In the genomic region with DNA sequence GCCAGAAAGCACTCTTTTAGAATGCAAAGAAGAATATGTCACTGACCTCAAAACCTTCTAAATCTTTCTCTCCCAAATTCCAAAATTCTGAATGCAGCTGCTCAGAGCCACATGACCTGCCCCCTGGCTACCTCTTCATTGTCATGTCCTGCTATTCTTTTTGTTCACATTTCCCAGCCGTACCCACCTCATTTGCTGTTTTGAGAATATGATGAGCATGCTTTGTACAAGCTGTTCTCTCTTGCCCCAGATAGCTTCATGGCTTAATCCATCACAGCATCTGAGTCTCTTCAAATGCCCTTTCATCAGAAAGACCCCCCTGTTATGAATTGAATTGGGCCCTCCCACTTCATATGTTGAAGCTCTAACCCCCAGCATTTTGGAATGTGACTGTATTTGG, we compare ENCODE assay signal across 29 cellular contexts.
"Had no signal": no experiment of that assay in that cellular context is flagged by ENCODE, and none has a peak within 500 bp of the region (broad histone marks: within the 10 kb centered on the region; RNA-seq: fewer than 3 reads in every experiment).

No MANE protein-coding gene starts in this region.

- H3K27ac ChIP-seq: brain microvascular endothelial cell, coronary artery, dorsolateral prefrontal cortex, VCaP had no signal

- H3K4me3 Mint-ChIP-seq: activated B cell treated with CpG ODN at 0.5 μM for 24 hours; activated CD8-positive, alpha-beta T cell treated with anti-CD3 and anti-CD28 coated beads for 36 hours; activated naive CD8-positive, alpha-beta T cell; activated T-cell treated with anti-CD3 and anti-CD28 coated beads, Interleukin-2, amount 50 U/mL, for 4 hours; activated T-helper 17 cell treated with anti-CD3 and anti-CD28 coated beads, Interleukin-2, amount 50 U/mL, for 72 hours; central memory CD8-positive, alpha-beta T cell; dendritic cell treated with granulocyte-macrophage colony-stimulating factor and Interleukin-4, amounts not matched to agents 40 ng/mL and 50 ng/mL, for 4 days; endodermal cell; T-helper 17 cell; T-helper 2 cell treated with Interferon-gamma antibody and Interleukin-4, amounts not matched to agents 5 μg/mL and 100 μg/mL, for 36 hours had no signal

- H3K4me1 Mint-ChIP-seq: activated B cell treated with CpG ODN at 0.5 μM for 24 hours; activated T-helper 17 cell treated with anti-CD3 and anti-CD28 coated beads, Interleukin-2, amount 50 U/mL, for 72 hours; central memory CD8-positive, alpha-beta T cell; endodermal cell; T-helper 17 cell had no signal

- H3K27me3 Mint-ChIP-seq: activated CD8-positive, alpha-beta T cell treated with anti-CD3 and anti-CD28 coated beads for 36 hours; activated T-helper 17 cell treated with anti-CD3 and anti-CD28 coated beads, Interleukin-2, amount 50 U/mL, for 72 hours; dendritic cell treated with granulocyte-macrophage colony-stimulating factor and Interleukin-4, amounts not matched to agents 40 ng/mL and 50 ng/mL, for 4 days; T-helper 17 cell had no signal

- H3K36me3 Mint-ChIP-seq: activated naive CD8-positive, alpha-beta T cell had no signal

- DNase-seq: activated B cell treated with CpG ODN at 0.5 μM for 24 hours; activated CD4-positive, alpha-beta T cell treated with anti-CD3 and anti-CD28 coated beads for 48 hours; activated CD4-positive, alpha-beta T cell treated with anti-CD3 and anti-CD28 coated beads, Interleukin-2, amount 50 U/mL, for 1 hour; activated CD4-positive, alpha-beta T cell treated with anti-CD3 and anti-CD28 coated beads, Interleukin-2, amount 50 U/mL, for 48 hours; activated CD8-positive, alpha-beta memory T cell treated with anti-CD3 and anti-CD28 coated beads for 24 hours; activated CD8-positive, alpha-beta T cell treated with anti-CD3 and anti-CD28 coated beads for 36 hours; activated effector memory CD4-positive, alpha-beta T cell treated with Interleukin-2 at 50 U/mL for 16 hours; activated gamma-delta T cell treated with Interleukin-2 at 50 U/mL for 16 hours; activated naive CD4-positive, alpha-beta T cell treated with anti-CD3 and anti-CD28 coated beads, Interleukin-2, amount 50 U/mL, for 16 hours; activated naive CD4-positive, alpha-beta T cell treated with Interleukin-2 at 50 U/mL for 16 hours; activated T-cell treated with anti-CD3 and anti-CD28 coated beads, Interleukin-2, amount 50 U/mL, for 4 hours; amniotic stem cell; anterior cingulate cortex; brain microvascular endothelial cell; dorsolateral prefrontal cortex; effector memory CD4-positive, alpha-beta T cell; endodermal cell; foreskin fibroblast; T-helper 1 cell; T-helper 17 cell had no signal

- H3K27ac Mint-ChIP-seq: activated B cell treated with CpG ODN at 0.5 μM for 24 hours; activated CD8-positive, alpha-beta T cell treated with anti-CD3 and anti-CD28 coated beads for 36 hours; activated naive CD8-positive, alpha-beta T cell; activated T-helper 17 cell treated with anti-CD3 and anti-CD28 coated beads, Interleukin-2, amount 50 U/mL, for 72 hours; dendritic cell treated with granulocyte-macrophage colony-stimulating factor and Interleukin-4, amounts not matched to agents 40 ng/mL and 50 ng/mL, for 4 days; endodermal cell; T-helper 17 cell; T-helper 2 cell treated with Interferon-gamma antibody and Interleukin-4, amounts not matched to agents 5 μg/mL and 100 μg/mL, for 36 hours had no signal

- ATAC-seq: activated CD4-positive, CD25-positive, alpha-beta regulatory T cell treated with anti-CD3 and anti-CD28 coated beads, Interleukin-2, amount 50 U/mL, for 24 hours; activated CD8-positive, alpha-beta T cell treated with anti-CD3 and anti-CD28 coated beads for 36 hours; activated T-cell treated with anti-CD3 and anti-CD28 coated beads, Interleukin-2, amount 50 U/mL, for 4 hours; activated T-helper 17 cell treated with anti-CD3 and anti-CD28 coated beads, Interleukin-2, amount 50 U/mL, for 72 hours; esophagus mucosa; T-helper 17 cell had no signal

- H3K36me3 ChIP-seq: brain microvascular endothelial cell had no signal

- H3K4me3 ChIP-seq: coronary artery, dorsolateral prefrontal cortex had no signal

- H3K9me3 Mint-ChIP-seq: activated B cell treated with CpG ODN at 0.5 μM for 24 hours; activated CD8-positive, alpha-beta T cell treated with anti-CD3 and anti-CD28 coated beads for 36 hours; activated T-cell treated with anti-CD3 and anti-CD28 coated beads, Interleukin-2, amount 50 U/mL, for 4 hours; activated T-helper 17 cell treated with anti-CD3 and anti-CD28 coated beads, Interleukin-2, amount 50 U/mL, for 72 hours; central memory CD8-positive, alpha-beta T cell; dendritic cell treated with granulocyte-macrophage colony-stimulating factor and Interleukin-4, amounts not matched to agents 40 ng/mL and 50 ng/mL, for 4 days; endodermal cell; T-helper 2 cell treated with Interferon-gamma antibody and Interleukin-4, amounts not matched to agents 5 μg/mL and 100 μg/mL, for 36 hours had no signal

- H3K27me3 ChIP-seq: brain microvascular endothelial cell had no signal
